In the genomic region with DNA sequence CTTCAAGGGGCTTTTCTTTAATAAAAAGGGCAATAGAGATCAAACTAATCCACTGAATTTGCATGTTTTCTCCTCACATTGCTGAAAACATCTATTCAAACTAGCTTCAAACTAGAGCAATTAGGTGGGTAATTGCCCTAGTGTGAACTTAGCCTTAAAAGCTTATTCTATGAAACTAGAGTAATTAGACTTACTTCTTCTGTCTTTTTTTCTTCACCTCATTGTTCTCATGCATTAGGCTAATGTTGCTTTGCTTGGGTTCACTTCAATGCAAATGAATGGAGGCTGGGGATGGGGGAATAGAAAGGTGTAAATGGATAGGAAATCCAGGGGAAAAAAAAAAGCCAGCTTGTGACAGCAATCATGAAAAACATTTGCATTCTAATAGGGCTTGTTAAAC, we compare ENCODE assay signal across 1 cellular context.
A peak's percentile ranks its signal among the peaks of the same experiment; 100 is the strongest.
TF ChIP-seq lines count a peak whose summit lies in the region.

No MANE protein-coding gene starts in this region.

TF ChIP-seq in H1, 55 proteins besides CTCF, POLR2A, EP300 and RAD21:
- TF ChIP-seq PHF8 (conservative IDR thresholded peaks at IDR 0.05; ENCODE audit: low read depth, low read length) (no peak), GABPA (IDR thresholded peaks at IDR 0.05; ENCODE audit: borderline replicate concordance, insufficient read depth, low read length) (no peak), KDM4A (IDR thresholded peaks at IDR 0.05; ENCODE audit: low read depth, low read length, severe bottlenecking) (no peak), EGR1 (IDR thresholded peaks at IDR 0.05; ENCODE audit: borderline replicate concordance, low read depth, low read length) (no peak)
- TF ChIP-seq, protein P1, sequence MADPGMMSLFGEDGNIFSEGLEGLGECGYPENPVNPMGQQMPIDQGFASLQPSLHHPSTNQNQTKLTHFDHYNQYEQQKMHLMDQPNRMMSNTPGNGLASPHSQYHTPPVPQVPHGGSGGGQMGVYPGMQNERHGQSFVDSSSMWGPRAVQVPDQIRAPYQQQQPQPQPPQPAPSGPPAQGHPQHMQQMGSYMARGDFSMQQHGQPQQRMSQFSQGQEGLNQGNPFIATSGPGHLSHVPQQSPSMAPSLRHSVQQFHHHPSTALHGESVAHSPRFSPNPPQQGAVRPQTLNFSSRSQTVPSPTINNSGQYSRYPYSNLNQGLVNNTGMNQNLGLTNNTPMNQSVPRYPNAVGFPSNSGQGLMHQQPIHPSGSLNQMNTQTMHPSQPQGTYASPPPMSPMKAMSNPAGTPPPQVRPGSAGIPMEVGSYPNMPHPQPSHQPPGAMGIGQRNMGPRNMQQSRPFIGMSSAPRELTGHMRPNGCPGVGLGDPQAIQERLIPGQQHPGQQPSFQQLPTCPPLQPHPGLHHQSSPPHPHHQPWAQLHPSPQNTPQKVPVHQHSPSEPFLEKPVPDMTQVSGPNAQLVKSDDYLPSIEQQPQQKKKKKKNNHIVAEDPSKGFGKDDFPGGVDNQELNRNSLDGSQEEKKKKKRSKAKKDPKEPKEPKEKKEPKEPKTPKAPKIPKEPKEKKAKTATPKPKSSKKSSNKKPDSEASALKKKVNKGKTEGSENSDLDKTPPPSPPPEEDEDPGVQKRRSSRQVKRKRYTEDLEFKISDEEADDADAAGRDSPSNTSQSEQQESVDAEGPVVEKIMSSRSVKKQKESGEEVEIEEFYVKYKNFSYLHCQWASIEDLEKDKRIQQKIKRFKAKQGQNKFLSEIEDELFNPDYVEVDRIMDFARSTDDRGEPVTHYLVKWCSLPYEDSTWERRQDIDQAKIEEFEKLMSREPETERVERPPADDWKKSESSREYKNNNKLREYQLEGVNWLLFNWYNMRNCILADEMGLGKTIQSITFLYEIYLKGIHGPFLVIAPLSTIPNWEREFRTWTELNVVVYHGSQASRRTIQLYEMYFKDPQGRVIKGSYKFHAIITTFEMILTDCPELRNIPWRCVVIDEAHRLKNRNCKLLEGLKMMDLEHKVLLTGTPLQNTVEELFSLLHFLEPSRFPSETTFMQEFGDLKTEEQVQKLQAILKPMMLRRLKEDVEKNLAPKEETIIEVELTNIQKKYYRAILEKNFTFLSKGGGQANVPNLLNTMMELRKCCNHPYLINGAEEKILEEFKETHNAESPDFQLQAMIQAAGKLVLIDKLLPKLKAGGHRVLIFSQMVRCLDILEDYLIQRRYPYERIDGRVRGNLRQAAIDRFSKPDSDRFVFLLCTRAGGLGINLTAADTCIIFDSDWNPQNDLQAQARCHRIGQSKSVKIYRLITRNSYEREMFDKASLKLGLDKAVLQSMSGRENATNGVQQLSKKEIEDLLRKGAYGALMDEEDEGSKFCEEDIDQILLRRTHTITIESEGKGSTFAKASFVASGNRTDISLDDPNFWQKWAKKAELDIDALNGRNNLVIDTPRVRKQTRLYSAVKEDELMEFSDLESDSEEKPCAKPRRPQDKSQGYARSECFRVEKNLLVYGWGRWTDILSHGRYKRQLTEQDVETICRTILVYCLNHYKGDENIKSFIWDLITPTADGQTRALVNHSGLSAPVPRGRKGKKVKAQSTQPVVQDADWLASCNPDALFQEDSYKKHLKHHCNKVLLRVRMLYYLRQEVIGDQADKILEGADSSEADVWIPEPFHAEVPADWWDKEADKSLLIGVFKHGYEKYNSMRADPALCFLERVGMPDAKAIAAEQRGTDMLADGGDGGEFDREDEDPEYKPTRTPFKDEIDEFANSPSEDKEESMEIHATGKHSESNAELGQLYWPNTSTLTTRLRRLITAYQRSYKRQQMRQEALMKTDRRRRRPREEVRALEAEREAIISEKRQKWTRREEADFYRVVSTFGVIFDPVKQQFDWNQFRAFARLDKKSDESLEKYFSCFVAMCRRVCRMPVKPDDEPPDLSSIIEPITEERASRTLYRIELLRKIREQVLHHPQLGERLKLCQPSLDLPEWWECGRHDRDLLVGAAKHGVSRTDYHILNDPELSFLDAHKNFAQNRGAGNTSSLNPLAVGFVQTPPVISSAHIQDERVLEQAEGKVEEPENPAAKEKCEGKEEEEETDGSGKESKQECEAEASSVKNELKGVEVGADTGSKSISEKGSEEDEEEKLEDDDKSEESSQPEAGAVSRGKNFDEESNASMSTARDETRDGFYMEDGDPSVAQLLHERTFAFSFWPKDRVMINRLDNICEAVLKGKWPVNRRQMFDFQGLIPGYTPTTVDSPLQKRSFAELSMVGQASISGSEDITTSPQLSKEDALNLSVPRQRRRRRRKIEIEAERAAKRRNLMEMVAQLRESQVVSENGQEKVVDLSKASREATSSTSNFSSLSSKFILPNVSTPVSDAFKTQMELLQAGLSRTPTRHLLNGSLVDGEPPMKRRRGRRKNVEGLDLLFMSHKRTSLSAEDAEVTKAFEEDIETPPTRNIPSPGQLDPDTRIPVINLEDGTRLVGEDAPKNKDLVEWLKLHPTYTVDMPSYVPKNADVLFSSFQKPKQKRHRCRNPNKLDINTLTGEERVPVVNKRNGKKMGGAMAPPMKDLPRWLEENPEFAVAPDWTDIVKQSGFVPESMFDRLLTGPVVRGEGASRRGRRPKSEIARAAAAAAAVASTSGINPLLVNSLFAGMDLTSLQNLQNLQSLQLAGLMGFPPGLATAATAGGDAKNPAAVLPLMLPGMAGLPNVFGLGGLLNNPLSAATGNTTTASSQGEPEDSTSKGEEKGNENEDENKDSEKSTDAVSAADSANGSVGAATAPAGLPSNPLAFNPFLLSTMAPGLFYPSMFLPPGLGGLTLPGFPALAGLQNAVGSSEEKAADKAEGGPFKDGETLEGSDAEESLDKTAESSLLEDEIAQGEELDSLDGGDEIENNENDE (IDR thresholded peaks at IDR 0.05; ENCODE audit: insufficient replicate concordance, low read length) = peak; percentile 62
